In the genomic region with DNA sequence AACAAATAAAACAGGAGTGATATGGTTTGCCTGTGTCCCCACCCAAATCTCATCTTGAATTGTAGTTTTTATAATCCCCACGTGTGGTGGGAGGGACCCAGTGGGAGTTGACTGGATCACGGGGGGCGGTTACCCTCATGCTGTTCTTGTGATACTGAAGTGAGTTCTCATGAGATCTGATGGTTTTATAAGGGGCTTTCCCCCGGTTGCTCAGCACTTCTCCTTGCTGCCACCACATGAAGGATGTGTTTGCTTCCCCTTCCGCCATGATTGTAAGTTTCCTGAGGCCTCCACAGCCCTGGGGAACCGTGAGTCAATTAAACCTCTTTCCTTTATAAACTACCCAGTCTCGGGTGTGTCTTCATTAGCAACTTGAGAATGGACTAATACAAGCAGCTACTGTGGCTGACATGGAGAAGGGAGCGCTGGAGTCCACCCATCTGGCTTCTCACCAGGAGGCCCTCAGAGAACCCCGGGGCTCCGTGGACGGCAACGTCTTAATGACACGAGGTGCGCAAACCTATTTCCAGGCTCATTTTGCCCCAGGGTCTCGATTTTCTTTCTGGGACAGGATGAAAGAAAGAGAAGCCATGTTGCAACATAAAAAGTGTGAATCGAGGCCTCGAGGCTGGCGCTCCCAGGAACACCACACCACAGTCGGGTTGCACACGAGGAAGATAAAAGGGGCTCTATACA, we compare ENCODE assay signal across 19 cellular contexts.
DNase-seq lines count a peak whose midpoint lies in the region; ATAC-seq and TF ChIP-seq lines count a peak whose summit lies in the region.
"Had no signal": no experiment of that assay in that cellular context is flagged by ENCODE, and none has a peak within 500 bp of the region (broad histone marks: within the 10 kb centered on the region; RNA-seq: fewer than 3 reads in every experiment).

No MANE protein-coding gene starts in this region.

- no peak overlapping the region for H3K27ac Mint-ChIP-seq in activated naive CD4-positive, alpha-beta T cell treated with anti-CD3 and anti-CD28 coated beads, Interleukin-2, amount 10 ng/mL, durations not matched to agents 7 days and 5 days
- peak overlapping the region; percentile 40 for H3K27ac Mint-ChIP-seq in activated CD4-positive, alpha-beta memory T cell treated with anti-CD3 and anti-CD28 coated beads for 36 hours
- peak overlapping the region in 4 of 6 donors; percentile 29 to 88 (median 68) for H3K27ac Mint-ChIP-seq in naive B cell
- peak overlapping the region; percentile 77 for H3K27ac Mint-ChIP-seq in stimulated activated naive CD8-positive, alpha-beta T cell treated with anti-CD3 and anti-CD28 coated beads, Interleukin-15, Interleukin-2, amounts not matched to agents 100 ng/mL and 50 ng/mL, for 24 hours

- H3K27me3 Mint-ChIP-seq in activated naive CD4-positive, alpha-beta T cell treated with anti-CD3 and anti-CD28 coated beads, Interleukin-2, amount 10 ng/mL, durations not matched to agents 7 days and 5 days = no peaks in the 10 kb centered on the region
- no peaks in the 10 kb centered on the region for H3K27me3 Mint-ChIP-seq in activated CD4-positive, alpha-beta memory T cell treated with anti-CD3 and anti-CD28 coated beads for 36 hours
- peaks cover 30 to 43% (median 42%) of the 10 kb centered on the region in 3 donors for H3K27me3 Mint-ChIP-seq in naive B cell
- no peaks in the 10 kb centered on the region for H3K27me3 Mint-ChIP-seq in stimulated activated naive CD8-positive, alpha-beta T cell treated with anti-CD3 and anti-CD28 coated beads, Interleukin-15, Interleukin-2, amounts not matched to agents 100 ng/mL and 50 ng/mL, for 24 hours

- H3K9me3 Mint-ChIP-seq in activated naive CD4-positive, alpha-beta T cell treated with anti-CD3 and anti-CD28 coated beads, Interleukin-2, amount 10 ng/mL, durations not matched to agents 7 days and 5 days = peaks cover 12% of the 10 kb centered on the region
- H3K9me3 Mint-ChIP-seq in activated CD4-positive, alpha-beta memory T cell treated with anti-CD3 and anti-CD28 coated beads for 36 hours = peaks cover 23% of the 10 kb centered on the region
- peaks cover 0 to 20% (median 16%) of the 10 kb centered on the region in 7 donors for H3K9me3 Mint-ChIP-seq in naive B cell
- H3K9me3 Mint-ChIP-seq in stimulated activated naive CD8-positive, alpha-beta T cell treated with anti-CD3 and anti-CD28 coated beads, Interleukin-15, Interleukin-2, amounts not matched to agents 100 ng/mL and 50 ng/mL, for 24 hours = peaks cover 8% of the 10 kb centered on the region

- DNase-seq in activated naive CD4-positive, alpha-beta T cell treated with Interleukin-2 at 50 U/mL for 16 hours = peak; percentile 56
- DNase-seq in activated naive CD4-positive, alpha-beta T cell treated with anti-CD3 and anti-CD28 coated beads, Interleukin-2, amount 10 ng/mL, durations not matched to agents 7 days and 5 days = no peak
- peak; percentile 64 for DNase-seq in activated CD4-positive, alpha-beta memory T cell treated with anti-CD3 and anti-CD28 coated beads for 36 hours
- DNase-seq in naive B cell (peak; percentile 50), psoas muscle (no peak), right atrium auricular region (ENCODE audit: low spot score) (no peak), KG1 (lab: John Stamatoyannopoulos, UW) (no peak)
- DNase-seq: activated CD8-positive, alpha-beta memory T cell treated with anti-CD3 and anti-CD28 coated beads, Interleukin-2, amount 50 U/mL, for 4 hours; foreskin fibroblast; GDM1; GOT3; KBM-7; left lung; NCI-H2171 treated with DMSO at 0.1 percent for 48 hours; nucleus accumbens; right lobe of liver; RPMI8226 had no signal

- intact Hi-C loops in activated CD4-positive, alpha-beta memory T cell treated with anti-CD3 and anti-CD28 coated beads for 36 hours (cut with micrococcal nuclease) = loop anchor here (10.0 kb wide), 1 partner anchor 334 kb away; the partner anchor contains the start of genes CENPN and CMC2
- intact Hi-C loops in psoas muscle (cut with DNase I) = no loop called here

- H3K4me3 Mint-ChIP-seq in activated naive CD4-positive, alpha-beta T cell treated with anti-CD3 and anti-CD28 coated beads, Interleukin-2, amount 10 ng/mL, durations not matched to agents 7 days and 5 days = no peak overlapping the region
- H3K4me3 Mint-ChIP-seq in activated CD4-positive, alpha-beta memory T cell treated with anti-CD3 and anti-CD28 coated beads for 36 hours = no peak overlapping the region
- peak overlapping the region in 6 of 8 donors; percentile 2 to 63 (median 32) for H3K4me3 Mint-ChIP-seq in naive B cell
- H3K4me3 Mint-ChIP-seq in stimulated activated naive CD8-positive, alpha-beta T cell treated with anti-CD3 and anti-CD28 coated beads, Interleukin-15, Interleukin-2, amounts not matched to agents 100 ng/mL and 50 ng/mL, for 24 hours = no peak overlapping the region

- POLR2A ChIA-PET in activated CD4-positive, alpha-beta memory T cell treated with anti-CD3 and anti-CD28 coated beads for 36 hours (lab: Charles Lee) = interaction anchor here (0.8 kb wide), 1 partner anchor 90 kb away, joined by 3 read pairs; no protein-coding TSS in a partner anchor

- ATAC-seq in naive B cell (ENCODE audit: low read depth in 2 of 2) (peak; percentile 60 to 67), psoas muscle (no peak)
- ATAC-seq: left lung had no signal

- no peaks in the 10 kb centered on the region for H3K9me3 ChIP-seq in psoas muscle
- no peaks in the 10 kb centered on the region for H3K9me3 ChIP-seq in right atrium auricular region
- H3K9me3 ChIP-seq: right lobe of liver, vagina had no signal

- TF ChIP-seq CTCF in psoas muscle (IDR thresholded peaks at IDR 0.05) (no peak), right atrium auricular region (IDR thresholded peaks at IDR 0.05) (no peak)

- WGBS in psoas muscle, 3 donors = 85 to 88% (median 85%) methylated on average over 20 of the region's 20 CpGs

- peaks cover 8% of the 10 kb centered on the region for H3K4me1 Mint-ChIP-seq in activated naive CD4-positive, alpha-beta T cell treated with anti-CD3 and anti-CD28 coated beads, Interleukin-2, amount 10 ng/mL, durations not matched to agents 7 days and 5 days
- peaks cover 28% of the 10 kb centered on the region for H3K4me1 Mint-ChIP-seq in activated CD4-positive, alpha-beta memory T cell treated with anti-CD3 and anti-CD28 coated beads for 36 hours (ENCODE audit: low read depth)
- peaks cover 45 to 46% (median 46%) of the 10 kb centered on the region in 3 donors for H3K4me1 Mint-ChIP-seq in naive B cell
- H3K4me1 Mint-ChIP-seq in stimulated activated naive CD8-positive, alpha-beta T cell treated with anti-CD3 and anti-CD28 coated beads, Interleukin-15, Interleukin-2, amounts not matched to agents 100 ng/mL and 50 ng/mL, for 24 hours (ENCODE audit: low read depth) = peaks cover 25% of the 10 kb centered on the region

- H3K36me3 ChIP-seq in psoas muscle (ENCODE audit: insufficient read depth in 1 of 2, low read depth in 1 of 2) (no peaks in the 10 kb centered on the region), right atrium auricular region (no peaks in the 10 kb centered on the region)
- H3K36me3 ChIP-seq: left lung, right lobe of liver, vagina had no signal

- CTCF ChIA-PET in activated naive CD4-positive, alpha-beta T cell treated with anti-CD3 and anti-CD28 coated beads, Interleukin-2, amount 10 ng/mL, durations not matched to agents 7 days and 5 days (lab: Charles Lee) = no interaction called here
- CTCF ChIA-PET in activated CD4-positive, alpha-beta memory T cell treated with anti-CD3 and anti-CD28 coated beads for 36 hours (lab: Charles Lee) = interaction anchor here (1.3 kb wide), 1 partner anchor 144 kb away, joined by 4 read pairs; no protein-coding TSS in a partner anchor

- no peak overlapping the region for H3K27ac ChIP-seq in psoas muscle
- H3K27ac ChIP-seq in right atrium auricular region = no peak overlapping the region
- H3K27ac ChIP-seq: left lung, right lobe of liver, vagina had no signal

- H3K36me3 Mint-ChIP-seq in activated naive CD4-positive, alpha-beta T cell treated with anti-CD3 and anti-CD28 coated beads, Interleukin-2, amount 10 ng/mL, durations not matched to agents 7 days and 5 days = peaks cover 26% of the 10 kb centered on the region
- H3K36me3 Mint-ChIP-seq in activated CD4-positive, alpha-beta memory T cell treated with anti-CD3 and anti-CD28 coated beads for 36 hours = peaks cover 28% of the 10 kb centered on the region
- H3K36me3 Mint-ChIP-seq in naive B cell = no peaks in the 10 kb centered on the region
- peaks cover 10% of the 10 kb centered on the region for H3K36me3 Mint-ChIP-seq in stimulated activated naive CD8-positive, alpha-beta T cell treated with anti-CD3 and anti-CD28 coated beads, Interleukin-15, Interleukin-2, amounts not matched to agents 100 ng/mL and 50 ng/mL, for 24 hours (ENCODE audit: low read depth)

- H3K27me3 ChIP-seq in psoas muscle (ENCODE audit: insufficient read depth in 3 of 3, low read length in 2 of 3) = peaks cover 0 to 2% (median 0%) of the 10 kb centered on the region in 3 donors
- no peaks in the 10 kb centered on the region for H3K27me3 ChIP-seq in right atrium auricular region
- H3K27me3 ChIP-seq: left lung, right lobe of liver, vagina had no signal

- H3K4me3 ChIP-seq in psoas muscle (no peak overlapping the region), right atrium auricular region (no peak overlapping the region)
- H3K4me3 ChIP-seq: left lung, right lobe of liver, vagina had no signal

- no peaks in the 10 kb centered on the region for H3K4me1 ChIP-seq in psoas muscle
- no peaks in the 10 kb centered on the region for H3K4me1 ChIP-seq in right atrium auricular region
- H3K4me1 ChIP-seq: right lobe of liver, vagina had no signal

Comparison
In these comparisons a context has a peak if more than half of its experiments do, and no peak if none do; other contexts are left out.
1. DNase-seq: peak in activated naive CD4-positive, alpha-beta T cell treated with Interleukin-2 at 50 U/mL for 16 hours (single experiment), activated CD4-positive, alpha-beta memory T cell treated with anti-CD3 and anti-CD28 coated beads for 36 hours (single experiment) and naive B cell (single experiment); none in activated naive CD4-positive, alpha-beta T cell treated with anti-CD3 and anti-CD28 coated beads, Interleukin-2, amount 10 ng/mL, durations not matched to agents 7 days and 5 days (single experiment), psoas muscle (0 of 2), right atrium auricular region (single experiment) and KG1 (single experiment).
2. H3K4me3 Mint-ChIP-seq: peak in naive B cell (6 of 8); none in activated naive CD4-positive, alpha-beta T cell treated with anti-CD3 and anti-CD28 coated beads, Interleukin-2, amount 10 ng/mL, durations not matched to agents 7 days and 5 days (single experiment), activated CD4-positive, alpha-beta memory T cell treated with anti-CD3 and anti-CD28 coated beads for 36 hours (single experiment) and stimulated activated naive CD8-positive, alpha-beta T cell treated with anti-CD3 and anti-CD28 coated beads, Interleukin-15, Interleukin-2, amounts not matched to agents 100 ng/mL and 50 ng/mL, for 24 hours (single experiment).
3. ATAC-seq: peak in naive B cell (2 of 2); none in psoas muscle (0 of 4).